Comparison of ENCODE assay signal across 24 cellular contexts in genomic region chr13:98225036-98225940, GRCh38. TPM values are rescaled to one million over a fixed set of nuclear protein-coding genes. Genes with fewer than 3 reads are reported as not detected.
DNase-seq lines count a peak whose midpoint lies in the region; ATAC-seq and TF ChIP-seq lines count a peak whose summit lies in the region.
"Had no signal": no experiment of that assay in that cellular context is flagged by ENCODE, and none has a peak within 500 bp of the region (broad histone marks: within the 10 kb centered on the region; RNA-seq: fewer than 3 reads in every experiment).

No MANE protein-coding gene starts in this region.

- intact Hi-C loops in dorsolateral prefrontal cortex (cut with DNase I) (no loop called here), natural killer cell (cut with micrococcal nuclease) (no loop called here)

- H3K27ac Mint-ChIP-seq in H9 (peak overlapping the region in 2 of 3 experiments; percentile 5 to 15; a peak in 2 of 7 replicates), natural killer cell (no peak overlapping the region)
- H3K27ac Mint-ChIP-seq: activated naive CD4-positive, alpha-beta T cell treated with anti-CD3 and anti-CD28 coated beads, Interleukin-2, amount 50 U/mL, for 72 hours; CD14-positive monocyte had no signal

- H3K23ac ChIP-seq in H9 (ENCODE audit: insufficient read length, low read depth, low read length) (no peak overlapping the region), mesenchymal stem cell (ENCODE audit: low read length in 2 of 2) (no peak overlapping the region)

- H3K4me2 ChIP-seq in H9 (ENCODE audit: insufficient read depth, insufficient read length, low read length), result no peak overlapping the region
- no peak overlapping the region for H3K4me2 ChIP-seq in mesenchymal stem cell (ENCODE audit: low read length, poor library complexity, severe bottlenecking)

- TF ChIP-seq CTCF in H9 (conservative IDR thresholded peaks at IDR 0.05) (no peak), dorsolateral prefrontal cortex (IDR thresholded peaks at IDR 0.05 in 54 of 56, conservative IDR thresholded peaks at IDR 0.05 in 2 of 56; ENCODE audit: low read depth in 1 of 56, partially characterized antibody in 56 of 56) (no peak), natural killer cell (IDR thresholded peaks at IDR 0.05) (no peak)

- H2BK120ac ChIP-seq in H9 (ENCODE audit: low read depth, low read length, poor library complexity, severe bottlenecking) (no peak overlapping the region), mesenchymal stem cell (ENCODE audit: low read depth, low read length) (no peak overlapping the region)

- H3K18ac ChIP-seq in H9 (ENCODE audit: insufficient read length, low read depth, low read length), result no peak overlapping the region
- H3K18ac ChIP-seq in mesenchymal stem cell (ENCODE audit: low read depth in 1 of 2, low read length in 2 of 2), result no peak overlapping the region

- H3T11ph ChIP-seq in H9 (ENCODE audit: low read length), result no peak overlapping the region

- H3K27me3 ChIP-seq in H9 (ENCODE audit: insufficient read depth, low read length), result no peaks in the 10 kb centered on the region
- peaks cover 0 to 15% (median 0%) of the 10 kb centered on the region in 45 donors for H3K27me3 ChIP-seq in dorsolateral prefrontal cortex
- H3K27me3 ChIP-seq in mesenchymal stem cell (ENCODE audit: control insufficient read depth in 1 of 2, insufficient read depth in 1 of 2, low read length in 2 of 2), result no peaks in the 10 kb centered on the region
- H3K27me3 ChIP-seq: right atrium auricular region had no signal

- H4K8ac ChIP-seq in H9 (replicated peaks; ENCODE audit: insufficient read length, low read depth, low read length) (no peak overlapping the region), mesenchymal stem cell (ENCODE audit: low read length) (no peak overlapping the region)

- H3K56ac ChIP-seq in H9 (ENCODE audit: insufficient read length, low read depth, low read length), result no peak overlapping the region

- peaks cover 9 to 13% of the 10 kb centered on the region in 2 experiments for H3K36me3 ChIP-seq in mesenchymal stem cell (ENCODE audit: control insufficient read depth in 1 of 2, insufficient read depth in 2 of 2, low read depth in 1 of 2, low read length in 2 of 2)
- H3K36me3 ChIP-seq: right atrium auricular region had no signal

- H3K9ac ChIP-seq in H9 (ENCODE audit: extremely low read depth, insufficient read length, low read length) (no peak overlapping the region), mesenchymal stem cell (ENCODE audit: low read length) (no peak overlapping the region)

- H3K4ac ChIP-seq in H9 (ENCODE audit: low read depth, low read length) (no peak overlapping the region), mesenchymal stem cell (ENCODE audit: low read depth in 1 of 2, low read length in 2 of 2) (no peak overlapping the region)

- no peak overlapping the region for H2BK12ac ChIP-seq in H9 (ENCODE audit: insufficient read length, low read depth, low read length)
- no peak overlapping the region for H2BK12ac ChIP-seq in mesenchymal stem cell (ENCODE audit: low read length in 2 of 2)

- H3K4me3 ChIP-seq in dorsolateral prefrontal cortex (no peak overlapping the region), mesenchymal stem cell (ENCODE audit: insufficient read depth in 1 of 2, low read depth in 1 of 2, low read length in 2 of 2) (no peak overlapping the region)
- H3K4me3 ChIP-seq: K562, right atrium auricular region had no signal

- no peak overlapping the region for H2BK20ac ChIP-seq in H9 (ENCODE audit: low read depth, low read length, poor library complexity, severe bottlenecking)

- H2AFZ ChIP-seq in H9 (ENCODE audit: low read length) (no peak overlapping the region), mesenchymal stem cell (ENCODE audit: low read depth, low read length) (no peak overlapping the region)

- H4K20me1 ChIP-seq in H9 (ENCODE audit: control insufficient read depth, insufficient read depth, insufficient read length), result no peaks in the 10 kb centered on the region

- peaks cover 2% of the 10 kb centered on the region for H3K79me1 ChIP-seq in H9 (ENCODE audit: insufficient read depth, low read depth, low read length, poor library complexity, severe bottlenecking)
- peaks cover 29% of the 10 kb centered on the region for H3K79me1 ChIP-seq in mesenchymal stem cell (replicated peaks; ENCODE audit: low read length, poor library complexity, severe bottlenecking)

- H2BK15ac ChIP-seq in H9 (ENCODE audit: low read depth, low read length), result no peak overlapping the region
- no peak overlapping the region for H2BK15ac ChIP-seq in mesenchymal stem cell (ENCODE audit: low read depth, poor library complexity, severe bottlenecking)

- no peak overlapping the region for H4K5ac ChIP-seq in H9 (ENCODE audit: insufficient read length, low read depth, low read length)

- H2BK5ac ChIP-seq in H9 (ENCODE audit: insufficient read length, low read length) (no peak overlapping the region), mesenchymal stem cell (ENCODE audit: low read depth, low read length, poor library complexity, severe bottlenecking) (no peak overlapping the region)

- no peak overlapping the region for H3K4me3 Mint-ChIP-seq in H9
- no peak overlapping the region for H3K4me3 Mint-ChIP-seq in natural killer cell
- H3K4me3 Mint-ChIP-seq: CD14-positive monocyte had no signal

- no peaks in the 10 kb centered on the region; the same call in 1 of the 2 replicates for H3K79me2 ChIP-seq in H9 (ENCODE audit: insufficient read depth, low read length)

- H3K27me3 Mint-ChIP-seq in H9 (ENCODE audit: low read depth) (no peaks in the 10 kb centered on the region), natural killer cell (ENCODE audit: low read depth in 2 of 2) (no peaks in the 10 kb centered on the region)

- H2AK5ac ChIP-seq in H9 (ENCODE audit: insufficient read length, low read length), result no peak overlapping the region
- peak overlapping the region; percentile 25 for H2AK5ac ChIP-seq in mesenchymal stem cell (ENCODE audit: low read length, severe bottlenecking)

- H3K27ac ChIP-seq in H9 (ENCODE audit: insufficient read length, low read depth, low read length), result no peak overlapping the region
- H3K27ac ChIP-seq in dorsolateral prefrontal cortex, result peak overlapping the region in 42 of 59 donors; percentile 1 to 79 (median 50)
- no peak overlapping the region for H3K27ac ChIP-seq in mesenchymal stem cell (ENCODE audit: low read length, poor library complexity, severe bottlenecking)
- no peak overlapping the region for H3K27ac ChIP-seq in substantia nigra (ENCODE audit: low read depth, low read length, poor library complexity, severe bottlenecking)
- H3K27ac ChIP-seq: epithelial cell of prostate, right atrium auricular region had no signal

- H3K4me1 Mint-ChIP-seq in H9 (peaks cover 2 to 6% of the 10 kb centered on the region in 2 experiments; a peak in 2 of 4 replicates), natural killer cell (no peaks in the 10 kb centered on the region)
- H3K4me1 Mint-ChIP-seq: CD14-positive monocyte had no signal

- H3K36me3 Mint-ChIP-seq in H9 (ENCODE audit: insufficient read depth in 1 of 3, low read depth in 3 of 3), result peaks cover 27 to 35% (median 32%) of the 10 kb centered on the region in 3 experiments
- H3K36me3 Mint-ChIP-seq in natural killer cell, result no peaks in the 10 kb centered on the region
- H3K36me3 Mint-ChIP-seq: activated naive CD4-positive, alpha-beta T cell treated with anti-CD3 and anti-CD28 coated beads, Interleukin-2, amount 50 U/mL, for 72 hours; CD14-positive monocyte had no signal

- H4K91ac ChIP-seq in H9 (ENCODE audit: insufficient read length, low read depth, low read length) (no peak overlapping the region), mesenchymal stem cell (ENCODE audit: low read length) (no peak overlapping the region)

- no peaks in the 10 kb centered on the region for H3K23me2 ChIP-seq in H9 (ENCODE audit: insufficient read length, low read depth, low read length, poor library complexity, severe bottlenecking)

- H3K9me3 ChIP-seq in H9 (ENCODE audit: control insufficient read depth, low read depth, low read length) (no peaks in the 10 kb centered on the region), mesenchymal stem cell (ENCODE audit: control insufficient read depth, low read length) (no peaks in the 10 kb centered on the region)
- H3K9me3 ChIP-seq: right atrium auricular region had no signal

- no peak overlapping the region for H3K14ac ChIP-seq in H9 (ENCODE audit: insufficient read depth, low read length)
- no peak overlapping the region for H3K14ac ChIP-seq in mesenchymal stem cell (ENCODE audit: low read length in 2 of 2)

- no peak for DNase-seq in H9
- DNase-seq in dorsolateral prefrontal cortex, result peak in 6 of 10 donors; percentile 15 to 78 (median 58)
- no peak for DNase-seq in mesenchymal stem cell
- DNase-seq in substantia nigra (lab: John Stamatoyannopoulos, UW), result peak in 30 of 49 donors; percentile 4 to 75 (median 35)
- no peak for DNase-seq in natural killer cell
- no peak for DNase-seq in HT-29 (ENCODE audit: low spot score)
- no peak for DNase-seq in stimulated activated naive CD4-positive, alpha-beta T cell treated with Interleukin-2 at 50 U/mL for 16 hours (lab: John Stamatoyannopoulos, UW)
- DNase-seq: activated CD4-positive, alpha-beta T cell treated with anti-CD3 and anti-CD28 coated beads for 4 hours; dermis blood vessel endothelial cell; foreskin melanocyte; GF-D8; MV-4-11; NCI-H1694 treated with DMSO at 0.1 percent for 48 hours; NCI-H69; stimulated activated CD8-positive, alpha-beta memory T cell treated with anti-CD3 and anti-CD28 coated beads, Interleukin-4, amount 100 ng/mL, for 48 hours had no signal

- H3K9me3 Mint-ChIP-seq in H9, result peaks cover 3 to 19% of the 10 kb centered on the region in 2 experiments; a peak in 4 of 5 replicates
- no peaks in the 10 kb centered on the region for H3K9me3 Mint-ChIP-seq in natural killer cell

- WGBS in H9 (ENCODE audit: extremely low coverage, insufficient read length, low lambda C conversion rate), result no CpG with 5 or more reads among the region's 20 CpGs
- WGBS in mesenchymal stem cell, result 98% methylated on average over 19 of the region's 20 CpGs

- H3K4me1 ChIP-seq in H9 (ENCODE audit: insufficient read depth, low read length) (no peaks in the 10 kb centered on the region), mesenchymal stem cell (ENCODE audit: control insufficient read depth, insufficient read depth, low read depth, low read length) (peaks cover 14% of the 10 kb centered on the region)

- ATAC-seq in HG03342 (IDR thresholded peaks at IDR 0.05; ENCODE audit: unreplicated experiment) (no peak), natural killer cell (no peak)
- ATAC-seq: activated naive CD4-positive, alpha-beta T cell treated with anti-CD3 and anti-CD28 coated beads, Interleukin-2, amount 50 U/mL, for 72 hours; K562; Right ventricle myocardium inferior had no signal

RNA-seq across cellular contexts. Expression of gene RNF113B, which starts 48.2 kb away (rescaled TPM):
- total RNA-seq in H9 (2021) (not detected in 2 replicates), dorsolateral prefrontal cortex (not detected), natural killer cell (not detected)
- polyA plus RNA-seq in mesenchymal stem cell (2013, experiment 1 of 2), result not detected
- polyA plus RNA-seq in mesenchymal stem cell (2013, experiment 2 of 2), result not detected
- total RNA-seq in HT-29 (2014; rRNA removed; shearing (Covaris generic)), result not detected in 2 replicates
- total RNA-seq: activated naive CD4-positive, alpha-beta T cell treated with anti-CD3 and anti-CD28 coated beads, Interleukin-2, amount 50 U/mL, for 72 hours; dermis blood vessel endothelial cell; K562; OCI-LY7; right atrium auricular region; Right ventricle myocardium inferior had no signal
- polyA plus RNA-seq: CD14-positive monocyte, keratinocyte had no signal

Comparison
In these comparisons a context has a peak if more than half of its experiments do, and no peak if none do; other contexts are left out.
1. DNase-seq: peak in dorsolateral prefrontal cortex (6 of 10) and substantia nigra (30 of 49); none in H9 (single experiment), mesenchymal stem cell (single experiment), natural killer cell (single experiment), HT-29 (single experiment) and stimulated activated naive CD4-positive, alpha-beta T cell treated with Interleukin-2 at 50 U/mL for 16 hours (single experiment).
2. H3K27ac ChIP-seq: peak in dorsolateral prefrontal cortex (42 of 59); none in H9 (single experiment), mesenchymal stem cell (single experiment) and substantia nigra (single experiment).
3. H3K27ac Mint-ChIP-seq: peak in H9 (2 of 3); none in natural killer cell (0 of 2).